ENCODE assay signal across 1 cellular context in the genomic region with DNA sequence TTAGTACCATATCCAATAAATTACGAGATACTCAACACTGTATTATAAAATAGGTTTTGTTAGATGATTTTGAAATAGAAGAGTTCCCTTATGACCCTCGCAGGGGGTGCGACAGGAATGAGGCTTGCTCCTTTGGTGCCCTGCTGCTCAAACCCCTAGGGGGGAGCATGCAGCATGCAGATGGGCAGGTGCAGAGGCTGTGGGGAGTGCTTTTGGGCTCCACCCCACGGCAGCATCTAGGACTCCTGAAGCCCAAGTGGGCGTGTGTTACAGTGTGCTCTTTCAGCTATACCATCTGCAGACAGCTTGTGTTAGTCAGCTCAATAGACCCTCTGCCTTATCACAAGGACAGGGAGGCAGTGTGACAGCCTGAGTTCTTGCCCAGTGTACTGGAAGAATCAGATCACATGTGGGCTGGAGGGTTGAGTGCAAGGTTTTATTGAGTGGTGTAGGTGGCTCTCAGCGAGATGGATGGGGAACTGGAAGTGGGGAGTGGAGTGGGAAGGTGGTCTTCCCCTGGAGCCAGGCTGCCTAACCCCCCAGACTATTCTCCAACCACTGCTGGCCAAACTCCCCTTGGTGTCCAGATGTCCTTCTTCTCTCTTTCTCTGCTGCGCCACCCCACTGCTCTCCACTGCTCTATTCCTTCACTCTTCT.
TF ChIP-seq lines count a peak whose summit lies in the region.

No MANE protein-coding gene starts in this region.

TF ChIP-seq in WTC11, 78 proteins besides CTCF, POLR2A, EP300 and RAD21 (continued from another document):
- no peak for TF ChIP-seq IRF1 (CRISPR knock-in tag; IDR thresholded peaks at IDR 0.05)
- no peak for TF ChIP-seq ELF4 (CRISPR knock-in tag; IDR thresholded peaks at IDR 0.05; ENCODE audit: low read depth)
- TF ChIP-seq ZNF317 (CRISPR knock-in tag; IDR thresholded peaks at IDR 0.05; ENCODE audit: borderline replicate concordance, low read depth), result no peak
